ENCODE assay signal across 8 cellular contexts in the genomic region with DNA sequence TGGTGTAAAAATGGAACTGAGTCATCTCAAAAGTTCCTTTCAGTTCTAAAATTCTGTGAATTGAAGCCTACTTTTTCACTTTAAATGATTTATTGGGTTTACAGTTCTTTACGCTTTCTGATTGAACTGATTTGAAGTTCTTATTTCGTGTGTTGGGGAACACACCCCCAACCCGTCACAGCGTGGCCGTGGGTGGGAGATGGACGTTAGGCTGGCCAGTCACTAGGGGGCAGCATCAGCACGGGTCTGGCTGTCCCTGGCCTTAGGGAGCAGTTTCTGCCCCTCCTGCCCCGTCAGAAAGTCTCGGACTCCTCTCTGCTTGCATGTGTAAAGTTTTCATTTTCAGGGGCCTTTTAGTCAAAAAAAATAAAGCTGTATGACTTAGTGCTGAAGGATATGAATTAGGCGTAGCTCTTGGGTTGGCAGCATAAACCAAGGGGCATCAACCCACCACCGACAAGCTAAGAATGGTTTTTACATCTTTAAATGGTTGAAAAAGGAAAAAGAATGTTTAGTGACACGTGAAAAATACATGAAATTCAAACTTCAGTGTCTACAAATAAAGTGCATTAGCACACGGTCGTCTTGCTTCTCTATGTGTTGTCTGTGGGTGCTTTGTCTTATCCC.
DNase-seq lines count a peak whose midpoint lies in the region; ATAC-seq and TF ChIP-seq lines count a peak whose summit lies in the region.

No MANE protein-coding gene starts in this region.

- H4K20me1 ChIP-seq in PC-9 (ENCODE audit: insufficient read depth) = no peaks in the 10 kb centered on the region
- H4K20me1 ChIP-seq in neural progenitor cell (ENCODE audit: low read depth) = no peaks in the 10 kb centered on the region

- no TSS peak for BruUV-seq in PC-9 (replicated peaks; lab: Mats Ljungman, UMichigan)

- intact Hi-C loops in CD8-positive, alpha-beta T cell (cut with DNase I, micrococcal nuclease) = loop anchor here (1.0 to 5.0 kb wide), 2 partner anchors 131 to 396 kb away; a partner anchor contains a TSS
- intact Hi-C loops in PC-9 (cut with micrococcal nuclease; ENCODE audit: unreplicated experiment) = loop anchor here (1.0 to 5.0 kb wide), 2 partner anchors 396 to 736 kb away; no protein-coding TSS in a partner anchor

- CTCF ChIA-PET in CD8-positive, alpha-beta T cell (lab: Charles Lee) = interaction anchor here (0.6 to 3.2 kb wide), 15 partner anchors 8 to 853 kb away, joined by 3 to 24 read pairs (median 4); a partner anchor contains a TSS
- CTCF ChIA-PET in PC-9 (lab: Charles Lee) = interaction anchor here (0.5 to 1.3 kb wide), 6 partner anchors 129 to 1220 kb away, joined by 3 to 11 read pairs (median 4); a partner anchor contains a TSS

- H3K4me3 ChIP-seq in CD8-positive, alpha-beta T cell (ENCODE audit: low read depth, low read length) = no peak overlapping the region
- H3K4me3 ChIP-seq in PC-9 (no peak overlapping the region), fibroblast of mammary gland (ENCODE audit: control insufficient read depth, low read depth, low read length) (no peak overlapping the region), neural progenitor cell (no peak overlapping the region)

- peaks cover 29% of the 10 kb centered on the region for H3K4me1 Mint-ChIP-seq in CD8-positive, alpha-beta T cell (ENCODE audit: low read depth)
- H3K4me1 Mint-ChIP-seq in neural progenitor cell = peaks cover 24% of the 10 kb centered on the region

- H2AFZ ChIP-seq in PC-9 (no peak overlapping the region), neural progenitor cell (replicated peaks) (peak overlapping the region; percentile 44)

- no peaks in the 10 kb centered on the region for H3K79me2 ChIP-seq in PC-9 (ENCODE audit: low read depth)
- H3K79me2 ChIP-seq in neural progenitor cell (ENCODE audit: low read depth) = no peaks in the 10 kb centered on the region

- H3K36me3 Mint-ChIP-seq in CD8-positive, alpha-beta T cell = peaks cover 7% of the 10 kb centered on the region
- peaks cover 6% of the 10 kb centered on the region for H3K36me3 Mint-ChIP-seq in neural progenitor cell

- ATAC-seq in CD8-positive, alpha-beta T cell = no peak
- ATAC-seq in GM19438 (IDR thresholded peaks at IDR 0.05; ENCODE audit: low read depth, unreplicated experiment) (peak; percentile 69), HG03571 (IDR thresholded peaks at IDR 0.05; ENCODE audit: unreplicated experiment) (peak; percentile 72)

- no peak overlapping the region for H3K9ac ChIP-seq in neural progenitor cell

- peaks cover 16% of the 10 kb centered on the region for H3K4me1 ChIP-seq in CD8-positive, alpha-beta T cell (ENCODE audit: insufficient read depth, low read length)
- no peaks in the 10 kb centered on the region for H3K4me1 ChIP-seq in PC-9 (replicated peaks; ENCODE audit: insufficient read depth)
- H3K4me1 ChIP-seq in neural progenitor cell = peaks cover 5% of the 10 kb centered on the region

- H3K9me3 Mint-ChIP-seq in CD8-positive, alpha-beta T cell = no peaks in the 10 kb centered on the region
- no peaks in the 10 kb centered on the region for H3K9me3 Mint-ChIP-seq in neural progenitor cell

- no peaks in the 10 kb centered on the region for H3K27me3 ChIP-seq in CD8-positive, alpha-beta T cell (ENCODE audit: insufficient read depth, low read length)
- H3K27me3 ChIP-seq in PC-9 (ENCODE audit: insufficient read depth, low read depth) = no peaks in the 10 kb centered on the region
- H3K27me3 ChIP-seq in neural progenitor cell = no peaks in the 10 kb centered on the region

- peak in 6 of 7 experiments; percentile 12 to 68 (median 41) for DNase-seq in CD8-positive, alpha-beta T cell
- DNase-seq in PC-9 (peak; percentile 35 to 60), activated T-helper 1 cell treated with Interleukin-2 at 50 U/mL for 16 hours (ENCODE audit: low read depth) (peak; percentile 25), fibroblast of mammary gland (ENCODE audit: low read depth) (peak; percentile 77), neural progenitor cell (ENCODE audit: low spot score) (peak; percentile 86), superior temporal gyrus (ENCODE audit: extremely low spot score) (peak; percentile 91)

- H3K36me3 ChIP-seq in CD8-positive, alpha-beta T cell (ENCODE audit: insufficient read depth, low read length) = no peaks in the 10 kb centered on the region
- H3K36me3 ChIP-seq in PC-9 (ENCODE audit: low read depth) (no peaks in the 10 kb centered on the region), neural progenitor cell (no peaks in the 10 kb centered on the region)

- no peak overlapping the region for H3K27ac Mint-ChIP-seq in CD8-positive, alpha-beta T cell
- H3K27ac Mint-ChIP-seq in neural progenitor cell = peak overlapping the region; percentile 17

- no peak overlapping the region for H3K27ac ChIP-seq in CD8-positive, alpha-beta T cell (ENCODE audit: low read depth, low read length)
- H3K27ac ChIP-seq in PC-9 (no peak overlapping the region), neural progenitor cell (no peak overlapping the region)

- H3K27me3 Mint-ChIP-seq in CD8-positive, alpha-beta T cell (ENCODE audit: low read depth) = no peaks in the 10 kb centered on the region
- H3K27me3 Mint-ChIP-seq in neural progenitor cell (ENCODE audit: insufficient read depth, low read depth) = peaks cover 6% of the 10 kb centered on the region

- H3K4me2 ChIP-seq in PC-9 (no peak overlapping the region), neural progenitor cell (no peak overlapping the region)

- no peaks in the 10 kb centered on the region for H3K9me2 ChIP-seq in PC-9 (ENCODE audit: insufficient read depth)

- H3K9me3 ChIP-seq in CD8-positive, alpha-beta T cell (ENCODE audit: low read length) = no peaks in the 10 kb centered on the region
- no peaks in the 10 kb centered on the region for H3K9me3 ChIP-seq in PC-9 (ENCODE audit: insufficient read depth, low read depth)
- no peaks in the 10 kb centered on the region for H3K9me3 ChIP-seq in neural progenitor cell (ENCODE audit: low read depth)

- POLR2A ChIA-PET in CD8-positive, alpha-beta T cell (lab: Charles Lee) = no interaction called here
- POLR2A ChIA-PET in PC-9 (lab: Charles Lee; ENCODE audit: unreplicated experiment) = no interaction called here

- H3K4me3 Mint-ChIP-seq in CD8-positive, alpha-beta T cell = peak overlapping the region; percentile 43
- no peak overlapping the region for H3K4me3 Mint-ChIP-seq in neural progenitor cell

- TF ChIP-seq CTCF in CD8-positive, alpha-beta T cell (IDR thresholded peaks at IDR 0.05) = peak; percentile 36
- TF ChIP-seq CTCF in PC-9 (conservative IDR thresholded peaks at IDR 0.05) = peak; percentile 77
- TF ChIP-seq CTCF in fibroblast of mammary gland (conservative IDR thresholded peaks at IDR 0.05; ENCODE audit: control insufficient read depth, insufficient read depth, low read depth, low read length) = peak; percentile 94
- TF ChIP-seq CTCF in neural progenitor cell (IDR thresholded peaks at IDR 0.05) = peak; percentile 93

- H3F3A ChIP-seq in PC-9 (ENCODE audit: insufficient read depth, low read depth) = no peaks in the 10 kb centered on the region
- no peaks in the 10 kb centered on the region for H3F3A ChIP-seq in neural progenitor cell (ENCODE audit: low read depth)

Comparison
In these comparisons a context has a peak if more than half of its experiments do, and no peak if none do; other contexts are left out.
1. DNase-seq: peak in every context shown above with its lines; median percentile 91 in superior temporal gyrus; 86 in neural progenitor cell; 77 in fibroblast of mammary gland; 48 in PC-9; 41 in CD8-positive, alpha-beta T cell; 25 in activated T-helper 1 cell treated with Interleukin-2 at 50 U/mL for 16 hours.
2. CTCF ChIP-seq: peak in every context shown above with its lines; median percentile 94 in fibroblast of mammary gland; 93 in neural progenitor cell; 77 in PC-9; 36 in CD8-positive, alpha-beta T cell.